In the genomic region with DNA sequence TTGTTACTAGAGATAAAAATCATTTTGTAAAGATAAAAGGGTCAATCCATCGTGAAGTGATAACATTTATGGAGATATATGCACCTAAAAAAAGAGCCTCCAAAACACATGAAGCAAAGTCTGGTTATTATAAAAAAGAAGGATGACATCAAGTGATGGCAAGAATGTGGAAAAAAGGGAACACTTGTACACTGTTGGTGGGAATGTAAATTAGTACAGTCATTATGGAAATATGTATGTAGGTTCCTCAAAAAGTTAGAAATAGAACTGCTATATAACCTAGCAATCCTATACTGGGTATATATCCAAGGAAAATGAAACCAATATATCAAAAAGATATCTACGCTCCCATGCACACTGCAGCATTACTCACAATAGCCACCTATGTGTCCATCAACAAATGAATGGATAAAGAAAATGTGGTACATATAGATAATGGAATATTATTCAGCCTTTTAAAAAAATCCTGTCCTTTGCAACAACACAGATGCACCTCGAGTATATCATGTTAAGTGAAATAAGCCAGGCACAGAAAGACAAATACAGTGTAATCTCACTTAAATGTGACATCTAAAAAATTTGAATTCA, we compare ENCODE assay signal across 26 cellular contexts.
"Had no signal": no experiment of that assay in that cellular context is flagged by ENCODE, and none has a peak within 500 bp of the region (broad histone marks: within the 10 kb centered on the region; RNA-seq: fewer than 3 reads in every experiment).

No MANE protein-coding gene starts in this region.

- DNase-seq: activated CD4-positive, alpha-beta T cell treated with anti-CD3 and anti-CD28 coated beads for 4 hours; activated CD8-positive, alpha-beta memory T cell treated with anti-CD3 and anti-CD28 coated beads, Interleukin-2, amount 10 ng/mL, durations not matched to agents 7 days and 5 days; activated CD8-positive, alpha-beta T cell treated with anti-CD3 and anti-CD28 coated beads for 36 hours; activated effector memory CD4-positive, alpha-beta T cell treated with Interleukin-2 at 50 U/mL for 16 hours; activated naive CD4-positive, alpha-beta T cell; activated T-cell treated with anti-CD3 and anti-CD28 coated beads, Interleukin-2, amount 50 U/mL, for 24 hours; aorta; central memory CD4-positive, alpha-beta T cell; Kasumi-1; NCI-H1092 treated with DMSO at 0.1 percent for 48 hours; NCI-H1417 treated with DMSO at 0.1 percent for 48 hours; NCI-H1694; NCI-H2029; NCI-H2107; NCI-H2171 treated with DMSO at 0.1 percent for 48 hours; NCI-H526 treated with DMSO at 0.1 percent for 48 hours; NK-92 treated with Interleukin-12 subunit alpha and Interleukin-12 subunit beta, amount 100 ng/mL, for 24 hours; PC-3; SHP77 treated with DMSO at 0.1 percent for 48 hours; T-cell; T-helper 2 cell; T1000 had no signal

- H3K4me3 Mint-ChIP-seq: activated CD8-positive, alpha-beta memory T cell treated with anti-CD3 and anti-CD28 coated beads, Interleukin-2, amount 10 ng/mL, durations not matched to agents 7 days and 5 days; activated CD8-positive, alpha-beta T cell treated with anti-CD3 and anti-CD28 coated beads for 36 hours; activated naive CD4-positive, alpha-beta T cell treated with anti-CD3 and anti-CD28 coated beads, Interleukin-2, amount 50 U/mL, for 24 hours; activated T-cell treated with anti-CD3 and anti-CD28 coated beads, Interleukin-2, amount 50 U/mL, for 24 hours; activated T-helper 1 cell treated with anti-CD3 and anti-CD28 coated beads, Interleukin-12 subunit alpha, Interleukin-12 subunit beta, Interleukin-2, Interleukin-4 antibody, amounts not matched to agents 30 ng/mL and 10 ng/mL and 1 ng/mL, durations not matched to agents 14 hours and 24 hours and 36 hours; T-cell had no signal

- H3K27me3 Mint-ChIP-seq: activated T-cell treated with anti-CD3 and anti-CD28 coated beads, Interleukin-2, amount 50 U/mL, for 24 hours; T-cell had no signal

- ATAC-seq: activated CD4-positive, CD25-positive, alpha-beta regulatory T cell treated with anti-CD3 and anti-CD28 coated beads, Interleukin-2, amount 50 U/mL, for 24 hours; activated CD8-positive, alpha-beta memory T cell treated with anti-CD3 and anti-CD28 coated beads, Interleukin-2, amount 10 ng/mL, durations not matched to agents 7 days and 5 days; activated CD8-positive, alpha-beta T cell treated with anti-CD3 and anti-CD28 coated beads for 36 hours; PC-3; T-cell had no signal

- H3K9me3 Mint-ChIP-seq: activated CD8-positive, alpha-beta T cell treated with anti-CD3 and anti-CD28 coated beads for 36 hours; activated naive CD4-positive, alpha-beta T cell treated with anti-CD3 and anti-CD28 coated beads, Interleukin-2, amount 50 U/mL, for 24 hours; activated T-cell treated with anti-CD3 and anti-CD28 coated beads, Interleukin-2, amount 50 U/mL, for 24 hours; activated T-helper 1 cell treated with anti-CD3 and anti-CD28 coated beads, Interleukin-12 subunit alpha, Interleukin-12 subunit beta, Interleukin-2, Interleukin-4 antibody, amounts not matched to agents 30 ng/mL and 10 ng/mL and 1 ng/mL, durations not matched to agents 14 hours and 24 hours and 36 hours; T-cell had no signal

- H3K27ac ChIP-seq: coronary artery had no signal

- H3K4me1 Mint-ChIP-seq: activated naive CD4-positive, alpha-beta T cell treated with anti-CD3 and anti-CD28 coated beads, Interleukin-2, amount 50 U/mL, for 24 hours had no signal

- H3K4me3 ChIP-seq: coronary artery had no signal

- H3K27ac Mint-ChIP-seq: activated CD8-positive, alpha-beta memory T cell treated with anti-CD3 and anti-CD28 coated beads, Interleukin-2, amount 10 ng/mL, durations not matched to agents 7 days and 5 days; activated CD8-positive, alpha-beta T cell treated with anti-CD3 and anti-CD28 coated beads for 36 hours; activated T-cell treated with anti-CD3 and anti-CD28 coated beads, Interleukin-2, amount 50 U/mL, for 24 hours; activated T-helper 1 cell treated with anti-CD3 and anti-CD28 coated beads, Interleukin-12 subunit alpha, Interleukin-12 subunit beta, Interleukin-2, Interleukin-4 antibody, amounts not matched to agents 30 ng/mL and 10 ng/mL and 1 ng/mL, durations not matched to agents 14 hours and 24 hours and 36 hours; T-cell had no signal

- H3K36me3 Mint-ChIP-seq: activated CD8-positive, alpha-beta memory T cell treated with anti-CD3 and anti-CD28 coated beads, Interleukin-2, amount 10 ng/mL, durations not matched to agents 7 days and 5 days; activated naive CD4-positive, alpha-beta T cell treated with anti-CD3 and anti-CD28 coated beads, Interleukin-2, amount 50 U/mL, for 24 hours; T-cell had no signal
